In the genomic region with DNA sequence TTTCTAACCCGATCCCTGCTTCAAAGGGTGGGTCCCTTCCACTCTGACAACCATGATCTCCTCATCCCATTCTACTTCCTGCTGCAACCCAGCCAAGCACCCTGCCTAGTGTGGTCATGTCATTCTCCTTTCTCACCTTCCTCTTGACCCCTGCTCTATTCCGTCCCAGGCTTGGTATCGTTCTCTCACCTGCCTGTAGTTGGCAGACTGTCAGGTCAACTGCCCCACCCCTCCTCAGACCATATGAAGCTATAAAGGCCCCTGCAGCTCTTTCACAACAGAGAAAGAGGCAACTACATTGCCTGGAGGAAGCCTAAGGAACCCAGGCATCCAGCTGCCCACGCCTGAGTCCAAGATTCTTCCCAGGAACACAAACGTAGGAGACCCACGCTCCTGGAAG, we compare ENCODE assay signal across 1 cellular context.
TF ChIP-seq lines count a peak whose summit lies in the region.

TSS of gene MUC21 (plus strand) at position 280 of the 400 bp plus-strand sequence. CDS start 241 bp downstream, outside the sequence.

TF ChIP-seq in WTC11, 78 proteins besides CTCF, POLR2A, EP300 and RAD21:
- TF ChIP-seq, protein P1, sequence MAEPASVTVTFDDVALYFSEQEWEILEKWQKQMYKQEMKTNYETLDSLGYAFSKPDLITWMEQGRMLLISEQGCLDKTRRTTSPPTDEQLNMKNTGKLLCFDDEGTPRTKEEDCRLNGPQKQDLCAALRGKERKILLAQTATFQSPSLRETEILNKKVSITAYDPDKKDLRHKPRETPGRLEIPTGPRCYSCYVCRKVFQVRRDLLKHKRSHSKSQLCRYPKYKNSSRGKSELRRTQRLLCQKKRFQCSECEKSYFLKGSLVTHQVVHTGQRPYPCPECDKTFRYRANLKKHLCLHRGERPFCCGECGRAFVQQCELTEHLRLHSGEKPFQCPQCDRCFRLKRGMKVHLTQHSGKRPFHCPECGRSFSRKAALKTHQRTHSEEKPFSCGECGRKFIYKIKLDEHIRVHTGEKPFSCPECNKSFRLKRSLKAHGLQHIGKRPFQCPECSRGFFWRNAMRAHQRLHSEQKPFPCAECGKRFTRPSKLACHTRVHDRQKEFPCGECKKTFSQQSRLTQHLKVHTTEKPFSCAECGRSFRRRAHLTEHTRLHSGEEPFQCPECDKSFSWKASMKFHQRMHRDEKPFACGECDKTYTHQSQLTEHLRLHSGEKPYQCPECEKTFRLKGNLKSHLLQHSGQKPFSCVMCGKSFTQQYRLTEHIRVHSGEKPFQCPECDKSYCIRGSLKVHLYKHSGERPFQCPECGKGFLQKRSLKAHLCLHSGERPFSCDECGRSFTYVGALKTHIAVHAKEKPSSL (CRISPR knock-in tag; conservative IDR thresholded peaks at IDR 0.05) = no peak
- TF ChIP-seq FOXP4 (CRISPR knock-in tag; IDR thresholded peaks at IDR 0.05) (no peak), SP1 (CRISPR knock-in tag; conservative IDR thresholded peaks at IDR 0.05) (no peak), RELA (CRISPR knock-in tag; IDR thresholded peaks at IDR 0.05; ENCODE audit: borderline replicate concordance) (no peak), HMGXB4 (CRISPR knock-in tag; IDR thresholded peaks at IDR 0.05) (no peak), AR (CRISPR knock-in tag; IDR thresholded peaks at IDR 0.05) (no peak), NR1H2 (CRISPR knock-in tag; IDR thresholded peaks at IDR 0.05) (no peak), IRF2 (CRISPR knock-in tag; IDR thresholded peaks at IDR 0.05; ENCODE audit: borderline replicate concordance, low read depth) (no peak), ATF1 (CRISPR knock-in tag; IDR thresholded peaks at IDR 0.05) (no peak), NFYB (CRISPR knock-in tag; conservative IDR thresholded peaks at IDR 0.05; ENCODE audit: low read depth) (no peak), JUN (CRISPR knock-in tag; IDR thresholded peaks at IDR 0.05) (no peak), IRF1 (CRISPR knock-in tag; IDR thresholded peaks at IDR 0.05) (no peak), CREM (CRISPR knock-in tag; IDR thresholded peaks at IDR 0.05) (no peak)
- TF ChIP-seq, protein P2, sequence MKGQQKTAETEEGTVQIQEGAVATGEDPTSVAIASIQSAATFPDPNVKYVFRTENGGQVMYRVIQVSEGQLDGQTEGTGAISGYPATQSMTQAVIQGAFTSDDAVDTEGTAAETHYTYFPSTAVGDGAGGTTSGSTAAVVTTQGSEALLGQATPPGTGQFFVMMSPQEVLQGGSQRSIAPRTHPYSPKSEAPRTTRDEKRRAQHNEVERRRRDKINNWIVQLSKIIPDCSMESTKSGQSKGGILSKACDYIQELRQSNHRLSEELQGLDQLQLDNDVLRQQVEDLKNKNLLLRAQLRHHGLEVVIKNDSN (CRISPR knock-in tag; IDR thresholded peaks at IDR 0.05) = no peak
- TF ChIP-seq, protein P3, sequence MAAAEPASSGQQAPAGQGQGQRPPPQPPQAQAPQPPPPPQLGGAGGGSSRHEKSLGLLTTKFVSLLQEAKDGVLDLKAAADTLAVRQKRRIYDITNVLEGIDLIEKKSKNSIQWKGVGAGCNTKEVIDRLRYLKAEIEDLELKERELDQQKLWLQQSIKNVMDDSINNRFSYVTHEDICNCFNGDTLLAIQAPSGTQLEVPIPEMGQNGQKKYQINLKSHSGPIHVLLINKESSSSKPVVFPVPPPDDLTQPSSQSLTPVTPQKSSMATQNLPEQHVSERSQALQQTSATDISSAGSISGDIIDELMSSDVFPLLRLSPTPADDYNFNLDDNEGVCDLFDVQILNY (CRISPR knock-in tag; IDR thresholded peaks at IDR 0.05) = no peak
- TF ChIP-seq, protein P4, sequence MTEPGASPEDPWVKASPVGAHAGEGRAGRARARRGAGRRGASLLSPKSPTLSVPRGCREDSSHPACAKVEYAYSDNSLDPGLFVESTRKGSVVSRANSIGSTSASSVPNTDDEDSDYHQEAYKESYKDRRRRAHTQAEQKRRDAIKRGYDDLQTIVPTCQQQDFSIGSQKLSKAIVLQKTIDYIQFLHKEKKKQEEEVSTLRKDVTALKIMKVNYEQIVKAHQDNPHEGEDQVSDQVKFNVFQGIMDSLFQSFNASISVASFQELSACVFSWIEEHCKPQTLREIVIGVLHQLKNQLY (CRISPR knock-in tag; IDR thresholded peaks at IDR 0.05) = no peak
TF ChIP-seq in WTC11: peak in this region for 0.
